ENCODE assay signal across 23 cellular contexts in genomic region chr5:9249231-9249630, GRCh38.
"Had no signal": no experiment of that assay in that cellular context is flagged by ENCODE, and none has a peak within 500 bp of the region (broad histone marks: within the 10 kb centered on the region; RNA-seq: fewer than 3 reads in every experiment).

No MANE protein-coding gene starts in this region.

- H3K36me3 Mint-ChIP-seq: IgD-negative memory B cell had no signal

- H3K4me1 Mint-ChIP-seq: IgD-negative memory B cell had no signal

- ATAC-seq: HepG2, K562 had no signal

- H3K9me3 ChIP-seq: SJSA1 had no signal

- H3K36me3 ChIP-seq: SJSA1 had no signal

- H3K27me3 ChIP-seq: SJSA1 had no signal

- H3K4me3 ChIP-seq: K562, SJSA1, SK-N-MC had no signal

- H3K27ac Mint-ChIP-seq: IgD-negative memory B cell had no signal

- H3K27ac ChIP-seq: KMS-11, SJSA1, SK-N-MC had no signal

- DNase-seq: Kasumi-1, MV-4-11, NCI-H1092, NCI-H1105 treated with DMSO at 0.1 percent for 48 hours, NCI-H1417 treated with DMSO at 0.1 percent for 48 hours, NCI-H146, NCI-H1694 treated with DMSO at 0.1 percent for 48 hours, NCI-H1930, NCI-H2227 treated with DMSO at 0.1 percent for 48 hours, NCI-H446, NCI-H510A, NCI-H524 treated with DMSO at 0.1 percent for 48 hours, NCI-H69, NCI-H774, Right ventricle myocardium superior, RPMI8226, SIG-M5 had no signal
